ENCODE assay signal across 1 cellular context in the genomic region with DNA sequence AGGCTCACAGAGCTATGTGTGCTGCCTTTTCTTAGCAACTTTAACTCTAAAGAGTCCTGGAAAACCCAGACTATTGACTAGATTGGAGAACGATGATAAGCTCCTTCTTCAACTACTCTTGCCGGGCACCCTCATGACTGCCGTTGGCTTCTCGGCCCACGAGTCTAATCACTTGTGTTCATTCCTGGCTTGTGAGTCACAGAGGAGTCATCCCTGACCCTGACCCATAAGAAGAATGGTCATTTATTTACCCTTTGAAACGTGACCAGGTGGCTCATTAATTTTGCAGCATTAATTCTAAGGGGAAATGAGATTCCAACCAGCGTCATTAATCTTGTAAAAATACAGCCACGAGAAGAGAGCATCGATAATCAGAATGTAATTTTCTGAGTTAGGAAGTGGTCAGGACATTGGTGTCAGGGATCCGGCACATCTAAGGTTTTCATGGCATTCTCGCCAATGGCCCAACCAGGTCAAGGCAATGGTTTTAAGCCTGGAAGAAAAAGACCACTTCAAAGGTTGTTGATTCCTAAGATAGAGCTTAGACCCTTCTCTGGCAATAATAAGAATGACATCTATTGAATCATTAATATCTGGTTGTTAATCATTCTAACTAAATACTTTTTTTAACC.
A peak's percentile ranks its signal among the peaks of the same experiment; 100 is the strongest.
TF ChIP-seq lines count a peak whose summit lies in the region.

No MANE protein-coding gene starts in this region.

TF ChIP-seq in K562, 482 proteins besides CTCF, POLR2A, EP300 and RAD21 (continued from another document and continues in another):
- TF ChIP-seq BHLHE40 (IDR thresholded peaks at IDR 0.05; ENCODE audit: low read length) (peak; percentile 95), CBFA2T3 (IDR thresholded peaks at IDR 0.05) (peak; percentile 70), NCOR1 (IDR thresholded peaks at IDR 0.05) (peak; percentile 27; the same call in 1 of the 2 replicates), SMARCA4 (IDR thresholded peaks at IDR 0.05) (peak; percentile 88), ZNF583 (CRISPR knock-in tag; IDR thresholded peaks at IDR 0.05) (no peak), NR2C1 (IDR thresholded peaks at IDR 0.05) (no peak), NR2C1 (tag; IDR thresholded peaks at IDR 0.05) (peak; percentile 67; the same call in 1 of the 2 replicates), THRB (CRISPR knock-in tag; conservative IDR thresholded peaks at IDR 0.05) (no peak), TBL1XR1 (IDR thresholded peaks at IDR 0.05; ENCODE audit: low read length in 2 of 2) (no peak), ZEB2 (IDR thresholded peaks at IDR 0.05) (peak; percentile 39; the same call in 1 of the 2 replicates), CHD1 (IDR thresholded peaks at IDR 0.05; ENCODE audit: low read length) (no peak), TSHZ1 (CRISPR knock-in tag; IDR thresholded peaks at IDR 0.05) (no peak), TEAD2 (tag; IDR thresholded peaks at IDR 0.05) (0 out of 2 replicates have a peak, but pooled peaks have one; percentile 14), PRMT5 (CRISPR knock-in tag; IDR thresholded peaks at IDR 0.05) (no peak), CBFA2T2 (conservative IDR thresholded peaks at IDR 0.05) (peak; percentile 55), HDAC2 (IDR thresholded peaks at IDR 0.05) (peak; percentile 57; the same call in 1 of the 2 replicates), BMI1 (IDR thresholded peaks at IDR 0.05; ENCODE audit: low read length) (no peak), TGIF2 (CRISPR knock-in tag; IDR thresholded peaks at IDR 0.05) (no peak), ZNF175 (CRISPR knock-in tag; IDR thresholded peaks at IDR 0.05; ENCODE audit: low read depth) (0 out of 2 replicates have a peak, but pooled peaks have one; percentile 39), RBM17 (IDR thresholded peaks at IDR 0.05; ENCODE audit: borderline replicate concordance, low read depth, low read length) (no peak), SMARCC2 (IDR thresholded peaks at IDR 0.05; ENCODE audit: low read depth) (peak; percentile 71; the same call in 1 of the 2 replicates), CEBPG (CRISPR knock-in tag; IDR thresholded peaks at IDR 0.05) (no peak), CEBPG (tag; conservative IDR thresholded peaks at IDR 0.05 in 1 of 2, IDR thresholded peaks at IDR 0.05 in 1 of 2) (no peak), POLR3G (IDR thresholded peaks at IDR 0.05; ENCODE audit: extremely low read depth, insufficient read length, insufficient replicate concordance) (no peak), SLC30A9 (CRISPR knock-in tag; IDR thresholded peaks at IDR 0.05) (no peak), EGR1 (conservative IDR thresholded peaks at IDR 0.05) (peak; percentile 47; the same call in 1 of the 2 replicates), NBN (IDR thresholded peaks at IDR 0.05; ENCODE audit: low read depth) (no peak), MAFK (IDR thresholded peaks at IDR 0.05; ENCODE audit: low read length) (no peak), MAFG (tag; conservative IDR thresholded peaks at IDR 0.05) (no peak), HLTF (IDR thresholded peaks at IDR 0.05) (no peak), PPARD (CRISPR knock-in tag; IDR thresholded peaks at IDR 0.05) (no peak), SNRNP70 (optimal IDR thresholded peaks at IDR 0.05; ENCODE audit: low read depth, low read length) (no peak), TAF9B (IDR thresholded peaks at IDR 0.05; ENCODE audit: partially characterized antibody) (peak; percentile 51), ZBTB33 (CRISPR knock-in tag; IDR thresholded peaks at IDR 0.05) (no peak), SNIP1 (IDR thresholded peaks at IDR 0.05; ENCODE audit: low read depth) (no peak), MEIS2 (IDR thresholded peaks at IDR 0.05; ENCODE audit: partially characterized antibody) (peak; percentile 18), TSC22D4 (tag; IDR thresholded peaks at IDR 0.05) (no peak), MNT (conservative IDR thresholded peaks at IDR 0.05) (peak in 1 of 2 experiments; percentile 61; a peak in 2 of 4 replicates), ZNF121 (CRISPR knock-in tag; conservative IDR thresholded peaks at IDR 0.05) (no peak), HDAC1 (IDR thresholded peaks at IDR 0.05) (no peak)
- TF ChIP-seq, protein P1, sequence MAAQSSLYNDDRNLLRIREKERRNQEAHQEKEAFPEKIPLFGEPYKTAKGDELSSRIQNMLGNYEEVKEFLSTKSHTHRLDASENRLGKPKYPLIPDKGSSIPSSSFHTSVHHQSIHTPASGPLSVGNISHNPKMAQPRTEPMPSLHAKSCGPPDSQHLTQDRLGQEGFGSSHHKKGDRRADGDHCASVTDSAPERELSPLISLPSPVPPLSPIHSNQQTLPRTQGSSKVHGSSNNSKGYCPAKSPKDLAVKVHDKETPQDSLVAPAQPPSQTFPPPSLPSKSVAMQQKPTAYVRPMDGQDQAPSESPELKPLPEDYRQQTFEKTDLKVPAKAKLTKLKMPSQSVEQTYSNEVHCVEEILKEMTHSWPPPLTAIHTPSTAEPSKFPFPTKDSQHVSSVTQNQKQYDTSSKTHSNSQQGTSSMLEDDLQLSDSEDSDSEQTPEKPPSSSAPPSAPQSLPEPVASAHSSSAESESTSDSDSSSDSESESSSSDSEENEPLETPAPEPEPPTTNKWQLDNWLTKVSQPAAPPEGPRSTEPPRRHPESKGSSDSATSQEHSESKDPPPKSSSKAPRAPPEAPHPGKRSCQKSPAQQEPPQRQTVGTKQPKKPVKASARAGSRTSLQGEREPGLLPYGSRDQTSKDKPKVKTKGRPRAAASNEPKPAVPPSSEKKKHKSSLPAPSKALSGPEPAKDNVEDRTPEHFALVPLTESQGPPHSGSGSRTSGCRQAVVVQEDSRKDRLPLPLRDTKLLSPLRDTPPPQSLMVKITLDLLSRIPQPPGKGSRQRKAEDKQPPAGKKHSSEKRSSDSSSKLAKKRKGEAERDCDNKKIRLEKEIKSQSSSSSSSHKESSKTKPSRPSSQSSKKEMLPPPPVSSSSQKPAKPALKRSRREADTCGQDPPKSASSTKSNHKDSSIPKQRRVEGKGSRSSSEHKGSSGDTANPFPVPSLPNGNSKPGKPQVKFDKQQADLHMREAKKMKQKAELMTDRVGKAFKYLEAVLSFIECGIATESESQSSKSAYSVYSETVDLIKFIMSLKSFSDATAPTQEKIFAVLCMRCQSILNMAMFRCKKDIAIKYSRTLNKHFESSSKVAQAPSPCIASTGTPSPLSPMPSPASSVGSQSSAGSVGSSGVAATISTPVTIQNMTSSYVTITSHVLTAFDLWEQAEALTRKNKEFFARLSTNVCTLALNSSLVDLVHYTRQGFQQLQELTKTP (IDR thresholded peaks at IDR 0.05; ENCODE audit: low read depth in 1 of 2, partially characterized antibody in 2 of 2) = peak in 1 of 2 experiments; percentile 47
- TF ChIP-seq, protein P2, sequence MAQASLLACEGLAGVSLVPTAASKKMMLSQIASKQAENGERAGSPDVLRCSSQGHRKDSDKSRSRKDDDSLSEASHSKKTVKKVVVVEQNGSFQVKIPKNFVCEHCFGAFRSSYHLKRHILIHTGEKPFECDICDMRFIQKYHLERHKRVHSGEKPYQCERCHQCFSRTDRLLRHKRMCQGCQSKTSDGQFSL (CRISPR knock-in tag; IDR thresholded peaks at IDR 0.05) = no peak
- TF ChIP-seq, protein P2 (tag; IDR thresholded peaks at IDR 0.05) = no peak
- TF ChIP-seq, protein P3, sequence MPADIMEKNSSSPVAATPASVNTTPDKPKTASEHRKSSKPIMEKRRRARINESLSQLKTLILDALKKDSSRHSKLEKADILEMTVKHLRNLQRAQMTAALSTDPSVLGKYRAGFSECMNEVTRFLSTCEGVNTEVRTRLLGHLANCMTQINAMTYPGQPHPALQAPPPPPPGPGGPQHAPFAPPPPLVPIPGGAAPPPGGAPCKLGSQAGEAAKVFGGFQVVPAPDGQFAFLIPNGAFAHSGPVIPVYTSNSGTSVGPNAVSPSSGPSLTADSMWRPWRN (IDR thresholded peaks at IDR 0.05; ENCODE audit: low read depth) = peak; percentile 53; the same call in 1 of the 2 replicates
- TF ChIP-seq, protein P4, sequence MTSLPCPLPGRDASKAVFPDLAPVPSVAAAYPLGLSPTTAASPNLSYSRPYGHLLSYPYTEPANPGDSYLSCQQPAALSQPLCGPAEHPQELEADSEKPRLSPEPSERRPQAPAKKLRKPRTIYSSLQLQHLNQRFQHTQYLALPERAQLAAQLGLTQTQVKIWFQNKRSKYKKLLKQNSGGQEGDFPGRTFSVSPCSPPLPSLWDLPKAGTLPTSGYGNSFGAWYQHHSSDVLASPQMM (CRISPR knock-in tag; IDR thresholded peaks at IDR 0.05) = no peak
- TF ChIP-seq, protein P5, sequence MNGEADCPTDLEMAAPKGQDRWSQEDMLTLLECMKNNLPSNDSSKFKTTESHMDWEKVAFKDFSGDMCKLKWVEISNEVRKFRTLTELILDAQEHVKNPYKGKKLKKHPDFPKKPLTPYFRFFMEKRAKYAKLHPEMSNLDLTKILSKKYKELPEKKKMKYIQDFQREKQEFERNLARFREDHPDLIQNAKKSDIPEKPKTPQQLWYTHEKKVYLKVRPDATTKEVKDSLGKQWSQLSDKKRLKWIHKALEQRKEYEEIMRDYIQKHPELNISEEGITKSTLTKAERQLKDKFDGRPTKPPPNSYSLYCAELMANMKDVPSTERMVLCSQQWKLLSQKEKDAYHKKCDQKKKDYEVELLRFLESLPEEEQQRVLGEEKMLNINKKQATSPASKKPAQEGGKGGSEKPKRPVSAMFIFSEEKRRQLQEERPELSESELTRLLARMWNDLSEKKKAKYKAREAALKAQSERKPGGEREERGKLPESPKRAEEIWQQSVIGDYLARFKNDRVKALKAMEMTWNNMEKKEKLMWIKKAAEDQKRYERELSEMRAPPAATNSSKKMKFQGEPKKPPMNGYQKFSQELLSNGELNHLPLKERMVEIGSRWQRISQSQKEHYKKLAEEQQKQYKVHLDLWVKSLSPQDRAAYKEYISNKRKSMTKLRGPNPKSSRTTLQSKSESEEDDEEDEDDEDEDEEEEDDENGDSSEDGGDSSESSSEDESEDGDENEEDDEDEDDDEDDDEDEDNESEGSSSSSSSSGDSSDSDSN (IDR thresholded peaks at IDR 0.05; ENCODE audit: borderline replicate concordance in 1 of 2, low read depth in 2 of 2, low read length in 2 of 2) = 0 out of 4 replicates have a peak, but pooled peaks of 1 of the 2 experiments have one; percentile 35
